In genomic region chr5:144549580-144549979, GRCh38 we compare ENCODE assay signal across 16 cellular contexts.
DNase-seq lines count a peak whose midpoint lies in the region; ATAC-seq and TF ChIP-seq lines count a peak whose summit lies in the region.
"Had no signal": no experiment of that assay in that cellular context is flagged by ENCODE, and none has a peak within 500 bp of the region (broad histone marks: within the 10 kb centered on the region; RNA-seq: fewer than 3 reads in every experiment).

No MANE protein-coding gene starts in this region.

- no peak overlapping the region for H3K27ac ChIP-seq in esophagus squamous epithelium
- H3K27ac ChIP-seq: HL-60, left ventricle myocardium inferior, SJSA1 had no signal

- ATAC-seq in HG03378 (IDR thresholded peaks at IDR 0.05; ENCODE audit: unreplicated experiment) = no peak
- ATAC-seq: activated CD8-positive, alpha-beta T cell treated with anti-CD3 and anti-CD28 coated beads, Interleukin-2, amount 10 ng/mL, durations not matched to agents 7 days and 5 days; activated naive CD8-positive, alpha-beta T cell treated with anti-CD3 and anti-CD28 coated beads, Interleukin-2, amount 50 U/mL, for 24 hours had no signal

- no peaks in the 10 kb centered on the region for H3K4me1 ChIP-seq in esophagus squamous epithelium
- H3K4me1 ChIP-seq: left ventricle myocardium inferior, SJSA1 had no signal

- H3K4me3 ChIP-seq in retinal pigment epithelial cell (ENCODE audit: low read length) = no peak overlapping the region
- H3K4me3 ChIP-seq in esophagus squamous epithelium = no peak overlapping the region
- H3K4me3 ChIP-seq: left ventricle myocardium inferior, SJSA1 had no signal

- H3K36me3 ChIP-seq in esophagus squamous epithelium = no peaks in the 10 kb centered on the region
- H3K36me3 ChIP-seq: left ventricle myocardium inferior, SJSA1 had no signal

- DNase-seq in GM04503 (ENCODE audit: low read depth) (peak; percentile 64), NCI-H345 treated with DMSO at 0.1 percent for 48 hours (lab: John Stamatoyannopoulos, UW; ENCODE audit: unreplicated experiment) (peak; percentile 86), fibroblast of gingiva (ENCODE audit: low read depth) (peak; percentile 82), retinal pigment epithelial cell (ENCODE audit: low read depth) (peak; percentile 37), esophagus squamous epithelium (lab: John Stamatoyannopoulos, UW) (no peak)
- DNase-seq in activated T-cell treated with anti-CD3 and anti-CD28 coated beads, Interleukin-2, amount 50 U/mL, for 1 hour = no peak
- DNase-seq in activated CD4-positive, alpha-beta T cell treated with anti-CD3 and anti-CD28 coated beads, Interleukin-2, amount 50 U/mL, for 4 hours = no peak
- DNase-seq: activated CD8-positive, alpha-beta T cell treated with anti-CD3 and anti-CD28 coated beads, Interleukin-2, amount 10 ng/mL, durations not matched to agents 7 days and 5 days; activated naive CD8-positive, alpha-beta T cell treated with anti-CD3 and anti-CD28 coated beads, Interleukin-2, amount 50 U/mL, for 24 hours; erythroblast; H9; left ventricle myocardium inferior; NCI-H1930 had no signal

- TF ChIP-seq CTCF in retinal pigment epithelial cell (conservative IDR thresholded peaks at IDR 0.05; ENCODE audit: low read depth, low read length) (no peak), esophagus squamous epithelium (IDR thresholded peaks at IDR 0.05) (no peak)

- intact Hi-C loops in esophagus squamous epithelium (cut with DNase I) = no loop called here

- no peaks in the 10 kb centered on the region for H3K9me3 ChIP-seq in esophagus squamous epithelium
- H3K9me3 ChIP-seq: SJSA1 had no signal

- TF ChIP-seq POLR2A in esophagus squamous epithelium (IDR thresholded peaks at IDR 0.05) = no peak

- WGBS in esophagus squamous epithelium, 2 donors = 16 to 24% methylated on average over 3 of the region's 3 CpGs

- H3K27me3 ChIP-seq in esophagus squamous epithelium = no peaks in the 10 kb centered on the region
- H3K27me3 ChIP-seq: SJSA1 had no signal

Comparison
In these comparisons a context has a peak if more than half of its experiments do, and no peak if none do; other contexts are left out.
1. DNase-seq: peak in GM04503 (single experiment), NCI-H345 treated with DMSO at 0.1 percent for 48 hours (single experiment), fibroblast of gingiva (single experiment) and retinal pigment epithelial cell (single experiment); none in activated T-cell treated with anti-CD3 and anti-CD28 coated beads, Interleukin-2, amount 50 U/mL, for 1 hour (single experiment), activated CD4-positive, alpha-beta T cell treated with anti-CD3 and anti-CD28 coated beads, Interleukin-2, amount 50 U/mL, for 4 hours (0 of 2) and esophagus squamous epithelium (single experiment).